ENCODE assay signal across 1 cellular context in the genomic region with DNA sequence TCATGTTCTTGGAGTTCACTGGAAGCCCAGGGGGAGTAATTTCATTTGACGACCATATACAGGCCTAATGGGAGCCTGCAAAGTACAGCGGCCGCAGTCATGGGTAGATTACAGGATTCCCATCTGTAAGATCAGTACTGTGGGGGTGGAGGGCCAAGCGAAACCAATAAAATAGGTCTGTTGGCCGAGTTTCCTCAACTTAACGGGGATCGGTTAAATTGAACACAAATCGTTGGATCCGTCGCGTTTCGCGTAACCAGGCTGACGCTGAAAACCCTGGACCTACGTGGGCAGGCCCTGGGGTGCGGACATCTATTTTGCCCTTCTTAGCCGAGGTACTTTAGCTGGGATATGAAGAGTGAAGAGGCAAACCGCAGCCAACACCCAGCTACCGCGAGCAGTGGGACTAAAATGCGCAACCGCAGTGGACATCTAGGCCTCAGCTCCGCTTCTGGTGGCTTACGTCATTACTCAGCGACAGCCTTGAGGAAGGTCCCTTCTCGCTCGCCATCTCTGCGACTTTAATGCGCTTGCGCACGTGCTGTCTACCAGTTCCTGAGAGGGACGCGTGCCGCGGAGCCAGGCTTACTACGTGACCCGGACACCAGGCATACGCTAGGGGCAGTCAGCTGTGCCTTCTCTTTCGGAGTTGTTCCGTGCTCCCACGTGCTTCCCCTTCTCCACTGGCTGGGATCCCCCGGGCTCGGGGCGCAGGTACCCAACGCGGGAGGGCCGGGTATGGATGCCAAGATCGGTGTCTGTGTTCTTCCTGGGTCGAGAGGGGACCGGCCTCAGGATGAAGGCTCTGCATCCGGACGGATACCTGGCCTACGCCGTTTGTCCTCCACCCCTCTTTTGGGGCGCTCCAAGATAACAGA.
TF ChIP-seq lines count a peak whose summit lies in the region.

A gene (plus strand): TSS at position 551 of the 878 bp plus-strand sequence. CDS start 2,597 bp downstream, outside the sequence.

TF ChIP-seq in H1, 55 proteins besides CTCF, POLR2A, EP300 and RAD21:
- no peak for TF ChIP-seq TEAD4 (IDR thresholded peaks at IDR 0.05; ENCODE audit: low read depth, low read length)
- peak; percentile 93 for TF ChIP-seq SAP30 (IDR thresholded peaks at IDR 0.05; ENCODE audit: insufficient read depth, insufficient replicate concordance, low read length)
- TF ChIP-seq CBX8 (IDR thresholded peaks at IDR 0.05; ENCODE audit: borderline replicate concordance, low read depth, low read length): no peak
- peak; percentile 94 for TF ChIP-seq TBP (IDR thresholded peaks at IDR 0.05; ENCODE audit: low read depth, low read length)
- TF ChIP-seq BRCA1 (IDR thresholded peaks at IDR 0.05; ENCODE audit: low read depth, low read length): 0 out of 2 replicates have a peak, but pooled peaks have one; percentile 50
- TF ChIP-seq, protein P1, sequence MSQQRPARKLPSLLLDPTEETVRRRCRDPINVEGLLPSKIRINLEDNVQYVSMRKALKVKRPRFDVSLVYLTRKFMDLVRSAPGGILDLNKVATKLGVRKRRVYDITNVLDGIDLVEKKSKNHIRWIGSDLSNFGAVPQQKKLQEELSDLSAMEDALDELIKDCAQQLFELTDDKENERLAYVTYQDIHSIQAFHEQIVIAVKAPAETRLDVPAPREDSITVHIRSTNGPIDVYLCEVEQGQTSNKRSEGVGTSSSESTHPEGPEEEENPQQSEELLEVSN (IDR thresholded peaks at IDR 0.05): peak; percentile 46
- peak; percentile 93 to 98; a peak in 3 of 4 replicates for TF ChIP-seq SIN3A (conservative IDR thresholded peaks at IDR 0.05 in 1 of 2, IDR thresholded peaks at IDR 0.05 in 1 of 2; ENCODE audit: low read depth in 1 of 2, low read length in 2 of 2)
- TF ChIP-seq SP4 (IDR thresholded peaks at IDR 0.05; ENCODE audit: low read length): no peak; the same call in 1 of the 2 replicates
- TF ChIP-seq SP1 (IDR thresholded peaks at IDR 0.05; ENCODE audit: low read depth, low read length): peak; percentile 49; the same call in 1 of the 2 replicates
- no peak for TF ChIP-seq RXRA (IDR thresholded peaks at IDR 0.05; ENCODE audit: insufficient read depth, low read depth, low read length)
- no peak for TF ChIP-seq SUZ12 (IDR thresholded peaks at IDR 0.05; ENCODE audit: low read length)
- peak; percentile 99 for TF ChIP-seq CREB1 (IDR thresholded peaks at IDR 0.05)
- TF ChIP-seq POLR2AphosphoS5 (IDR thresholded peaks at IDR 0.05; ENCODE audit: low read depth, low read length): peak; percentile 100
- TF ChIP-seq MAFK (IDR thresholded peaks at IDR 0.05; ENCODE audit: low read depth, low read length): no peak
- no peak for TF ChIP-seq CBX5 (IDR thresholded peaks at IDR 0.05; ENCODE audit: low read depth, low read length)
- TF ChIP-seq RBBP5 (IDR thresholded peaks at IDR 0.05; ENCODE audit: borderline replicate concordance, low read depth, low read length): peak; percentile 59
- TF ChIP-seq, protein P2, sequence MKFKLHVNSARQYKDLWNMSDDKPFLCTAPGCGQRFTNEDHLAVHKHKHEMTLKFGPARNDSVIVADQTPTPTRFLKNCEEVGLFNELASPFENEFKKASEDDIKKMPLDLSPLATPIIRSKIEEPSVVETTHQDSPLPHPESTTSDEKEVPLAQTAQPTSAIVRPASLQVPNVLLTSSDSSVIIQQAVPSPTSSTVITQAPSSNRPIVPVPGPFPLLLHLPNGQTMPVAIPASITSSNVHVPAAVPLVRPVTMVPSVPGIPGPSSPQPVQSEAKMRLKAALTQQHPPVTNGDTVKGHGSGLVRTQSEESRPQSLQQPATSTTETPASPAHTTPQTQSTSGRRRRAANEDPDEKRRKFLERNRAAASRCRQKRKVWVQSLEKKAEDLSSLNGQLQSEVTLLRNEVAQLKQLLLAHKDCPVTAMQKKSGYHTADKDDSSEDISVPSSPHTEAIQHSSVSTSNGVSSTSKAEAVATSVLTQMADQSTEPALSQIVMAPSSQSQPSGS (IDR thresholded peaks at IDR 0.05; ENCODE audit: low read length): peak; percentile 79; the same call in 1 of the 2 replicates
- TF ChIP-seq, protein P3, sequence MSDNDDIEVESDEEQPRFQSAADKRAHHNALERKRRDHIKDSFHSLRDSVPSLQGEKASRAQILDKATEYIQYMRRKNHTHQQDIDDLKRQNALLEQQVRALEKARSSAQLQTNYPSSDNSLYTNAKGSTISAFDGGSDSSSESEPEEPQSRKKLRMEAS (IDR thresholded peaks at IDR 0.05): peak; percentile 100
- TF ChIP-seq, protein P4, sequence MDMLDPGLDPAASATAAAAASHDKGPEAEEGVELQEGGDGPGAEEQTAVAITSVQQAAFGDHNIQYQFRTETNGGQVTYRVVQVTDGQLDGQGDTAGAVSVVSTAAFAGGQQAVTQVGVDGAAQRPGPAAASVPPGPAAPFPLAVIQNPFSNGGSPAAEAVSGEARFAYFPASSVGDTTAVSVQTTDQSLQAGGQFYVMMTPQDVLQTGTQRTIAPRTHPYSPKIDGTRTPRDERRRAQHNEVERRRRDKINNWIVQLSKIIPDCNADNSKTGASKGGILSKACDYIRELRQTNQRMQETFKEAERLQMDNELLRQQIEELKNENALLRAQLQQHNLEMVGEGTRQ (IDR thresholded peaks at IDR 0.05; ENCODE audit: low read length): peak; percentile 72
- TF ChIP-seq PHF8 (conservative IDR thresholded peaks at IDR 0.05; ENCODE audit: low read depth, low read length): peak; percentile 83
- peak; percentile 86 for TF ChIP-seq TAF7 (optimal IDR thresholded peaks at IDR 0.05; ENCODE audit: borderline replicate concordance, low read depth, low read length)
- peak; percentile 83; the same call in 1 of the 2 replicates for TF ChIP-seq CHD2 (IDR thresholded peaks at IDR 0.05; ENCODE audit: low read length)
- TF ChIP-seq YY1 (IDR thresholded peaks at IDR 0.05; ENCODE audit: low read depth, low read length): peak; percentile 61; the same call in 1 of the 2 replicates
- TF ChIP-seq HDAC2 (IDR thresholded peaks at IDR 0.05; ENCODE audit: borderline replicate concordance in 1 of 2, low read depth in 2 of 2, low read length in 2 of 2): peak in 1 of 2 experiments; percentile 94; a peak in 2 of 4 replicates
- no peak for TF ChIP-seq ZNF274 (IDR thresholded peaks at IDR 0.05; ENCODE audit: borderline replicate concordance, extremely low read depth, low read length)
- peak; percentile 4; the same call in 1 of the 2 replicates for TF ChIP-seq SIX5 (IDR thresholded peaks at IDR 0.05; ENCODE audit: low read depth, low read length)
- no peak for TF ChIP-seq SP2 (IDR thresholded peaks at IDR 0.05; ENCODE audit: low read length)
- peak; percentile 76 for TF ChIP-seq GTF2F1 (IDR thresholded peaks at IDR 0.05; ENCODE audit: borderline replicate concordance, low read depth, low read length)
- no peak for TF ChIP-seq JUN (IDR thresholded peaks at IDR 0.05; ENCODE audit: low read depth, low read length)
- peak; percentile 77 for TF ChIP-seq SRF (IDR thresholded peaks at IDR 0.05; ENCODE audit: low read depth, low read length)
- TF ChIP-seq NRF1 (IDR thresholded peaks at IDR 0.05; ENCODE audit: low read depth, low read length): peak; percentile 76
- TF ChIP-seq CHD1 (IDR thresholded peaks at IDR 0.05; ENCODE audit: low read depth, low read length): no peak
- no peak for TF ChIP-seq CTBP2 (IDR thresholded peaks at IDR 0.05; ENCODE audit: borderline replicate concordance, insufficient read depth, insufficient read length, low read length)
- TF ChIP-seq GABPA (IDR thresholded peaks at IDR 0.05; ENCODE audit: borderline replicate concordance, insufficient read depth, low read length): no peak
- no peak for TF ChIP-seq NANOG (IDR thresholded peaks at IDR 0.05; ENCODE audit: insufficient read depth, low read depth, low read length, poor library complexity, severe bottlenecking)
- peak; percentile 69 for TF ChIP-seq ASH2L (IDR thresholded peaks at IDR 0.05; ENCODE audit: low read length)
- no peak; the same call in 1 of the 2 replicates for TF ChIP-seq EGR1 (IDR thresholded peaks at IDR 0.05; ENCODE audit: borderline replicate concordance, low read depth, low read length)
- TF ChIP-seq EZH2 (IDR thresholded peaks at IDR 0.05; ENCODE audit: low read depth, low read length, severe bottlenecking): no peak
- TF ChIP-seq KDM5A (IDR thresholded peaks at IDR 0.05; ENCODE audit: low read length): peak; percentile 79
- TF ChIP-seq KDM4A (IDR thresholded peaks at IDR 0.05; ENCODE audit: low read depth, low read length, severe bottlenecking): peak; percentile 98
- TF ChIP-seq JUND (IDR thresholded peaks at IDR 0.05; ENCODE audit: low read length): peak; percentile 78; the same call in 1 of the 2 replicates
- no peak for TF ChIP-seq HDAC6 (IDR thresholded peaks at IDR 0.05; ENCODE audit: low read depth, low read length)
- TF ChIP-seq CEBPB (IDR thresholded peaks at IDR 0.05; ENCODE audit: low read depth, low read length): peak; percentile 36
- TF ChIP-seq, protein P5, sequence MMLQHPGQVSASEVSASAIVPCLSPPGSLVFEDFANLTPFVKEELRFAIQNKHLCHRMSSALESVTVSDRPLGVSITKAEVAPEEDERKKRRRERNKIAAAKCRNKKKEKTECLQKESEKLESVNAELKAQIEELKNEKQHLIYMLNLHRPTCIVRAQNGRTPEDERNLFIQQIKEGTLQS (IDR thresholded peaks at IDR 0.05; ENCODE audit: insufficient read depth, low read depth, low read length): peak; percentile 88
- no peak for TF ChIP-seq BCL11A (IDR thresholded peaks at IDR 0.05; ENCODE audit: low read depth in 2 of 2, low read length in 2 of 2)
- TF ChIP-seq TAF1 (IDR thresholded peaks at IDR 0.05; ENCODE audit: low read depth, low read length): peak; percentile 96
- TF ChIP-seq, protein P6, sequence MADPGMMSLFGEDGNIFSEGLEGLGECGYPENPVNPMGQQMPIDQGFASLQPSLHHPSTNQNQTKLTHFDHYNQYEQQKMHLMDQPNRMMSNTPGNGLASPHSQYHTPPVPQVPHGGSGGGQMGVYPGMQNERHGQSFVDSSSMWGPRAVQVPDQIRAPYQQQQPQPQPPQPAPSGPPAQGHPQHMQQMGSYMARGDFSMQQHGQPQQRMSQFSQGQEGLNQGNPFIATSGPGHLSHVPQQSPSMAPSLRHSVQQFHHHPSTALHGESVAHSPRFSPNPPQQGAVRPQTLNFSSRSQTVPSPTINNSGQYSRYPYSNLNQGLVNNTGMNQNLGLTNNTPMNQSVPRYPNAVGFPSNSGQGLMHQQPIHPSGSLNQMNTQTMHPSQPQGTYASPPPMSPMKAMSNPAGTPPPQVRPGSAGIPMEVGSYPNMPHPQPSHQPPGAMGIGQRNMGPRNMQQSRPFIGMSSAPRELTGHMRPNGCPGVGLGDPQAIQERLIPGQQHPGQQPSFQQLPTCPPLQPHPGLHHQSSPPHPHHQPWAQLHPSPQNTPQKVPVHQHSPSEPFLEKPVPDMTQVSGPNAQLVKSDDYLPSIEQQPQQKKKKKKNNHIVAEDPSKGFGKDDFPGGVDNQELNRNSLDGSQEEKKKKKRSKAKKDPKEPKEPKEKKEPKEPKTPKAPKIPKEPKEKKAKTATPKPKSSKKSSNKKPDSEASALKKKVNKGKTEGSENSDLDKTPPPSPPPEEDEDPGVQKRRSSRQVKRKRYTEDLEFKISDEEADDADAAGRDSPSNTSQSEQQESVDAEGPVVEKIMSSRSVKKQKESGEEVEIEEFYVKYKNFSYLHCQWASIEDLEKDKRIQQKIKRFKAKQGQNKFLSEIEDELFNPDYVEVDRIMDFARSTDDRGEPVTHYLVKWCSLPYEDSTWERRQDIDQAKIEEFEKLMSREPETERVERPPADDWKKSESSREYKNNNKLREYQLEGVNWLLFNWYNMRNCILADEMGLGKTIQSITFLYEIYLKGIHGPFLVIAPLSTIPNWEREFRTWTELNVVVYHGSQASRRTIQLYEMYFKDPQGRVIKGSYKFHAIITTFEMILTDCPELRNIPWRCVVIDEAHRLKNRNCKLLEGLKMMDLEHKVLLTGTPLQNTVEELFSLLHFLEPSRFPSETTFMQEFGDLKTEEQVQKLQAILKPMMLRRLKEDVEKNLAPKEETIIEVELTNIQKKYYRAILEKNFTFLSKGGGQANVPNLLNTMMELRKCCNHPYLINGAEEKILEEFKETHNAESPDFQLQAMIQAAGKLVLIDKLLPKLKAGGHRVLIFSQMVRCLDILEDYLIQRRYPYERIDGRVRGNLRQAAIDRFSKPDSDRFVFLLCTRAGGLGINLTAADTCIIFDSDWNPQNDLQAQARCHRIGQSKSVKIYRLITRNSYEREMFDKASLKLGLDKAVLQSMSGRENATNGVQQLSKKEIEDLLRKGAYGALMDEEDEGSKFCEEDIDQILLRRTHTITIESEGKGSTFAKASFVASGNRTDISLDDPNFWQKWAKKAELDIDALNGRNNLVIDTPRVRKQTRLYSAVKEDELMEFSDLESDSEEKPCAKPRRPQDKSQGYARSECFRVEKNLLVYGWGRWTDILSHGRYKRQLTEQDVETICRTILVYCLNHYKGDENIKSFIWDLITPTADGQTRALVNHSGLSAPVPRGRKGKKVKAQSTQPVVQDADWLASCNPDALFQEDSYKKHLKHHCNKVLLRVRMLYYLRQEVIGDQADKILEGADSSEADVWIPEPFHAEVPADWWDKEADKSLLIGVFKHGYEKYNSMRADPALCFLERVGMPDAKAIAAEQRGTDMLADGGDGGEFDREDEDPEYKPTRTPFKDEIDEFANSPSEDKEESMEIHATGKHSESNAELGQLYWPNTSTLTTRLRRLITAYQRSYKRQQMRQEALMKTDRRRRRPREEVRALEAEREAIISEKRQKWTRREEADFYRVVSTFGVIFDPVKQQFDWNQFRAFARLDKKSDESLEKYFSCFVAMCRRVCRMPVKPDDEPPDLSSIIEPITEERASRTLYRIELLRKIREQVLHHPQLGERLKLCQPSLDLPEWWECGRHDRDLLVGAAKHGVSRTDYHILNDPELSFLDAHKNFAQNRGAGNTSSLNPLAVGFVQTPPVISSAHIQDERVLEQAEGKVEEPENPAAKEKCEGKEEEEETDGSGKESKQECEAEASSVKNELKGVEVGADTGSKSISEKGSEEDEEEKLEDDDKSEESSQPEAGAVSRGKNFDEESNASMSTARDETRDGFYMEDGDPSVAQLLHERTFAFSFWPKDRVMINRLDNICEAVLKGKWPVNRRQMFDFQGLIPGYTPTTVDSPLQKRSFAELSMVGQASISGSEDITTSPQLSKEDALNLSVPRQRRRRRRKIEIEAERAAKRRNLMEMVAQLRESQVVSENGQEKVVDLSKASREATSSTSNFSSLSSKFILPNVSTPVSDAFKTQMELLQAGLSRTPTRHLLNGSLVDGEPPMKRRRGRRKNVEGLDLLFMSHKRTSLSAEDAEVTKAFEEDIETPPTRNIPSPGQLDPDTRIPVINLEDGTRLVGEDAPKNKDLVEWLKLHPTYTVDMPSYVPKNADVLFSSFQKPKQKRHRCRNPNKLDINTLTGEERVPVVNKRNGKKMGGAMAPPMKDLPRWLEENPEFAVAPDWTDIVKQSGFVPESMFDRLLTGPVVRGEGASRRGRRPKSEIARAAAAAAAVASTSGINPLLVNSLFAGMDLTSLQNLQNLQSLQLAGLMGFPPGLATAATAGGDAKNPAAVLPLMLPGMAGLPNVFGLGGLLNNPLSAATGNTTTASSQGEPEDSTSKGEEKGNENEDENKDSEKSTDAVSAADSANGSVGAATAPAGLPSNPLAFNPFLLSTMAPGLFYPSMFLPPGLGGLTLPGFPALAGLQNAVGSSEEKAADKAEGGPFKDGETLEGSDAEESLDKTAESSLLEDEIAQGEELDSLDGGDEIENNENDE (IDR thresholded peaks at IDR 0.05; ENCODE audit: insufficient replicate concordance, low read length): peak; percentile 22
- no peak for TF ChIP-seq RNF2 (IDR thresholded peaks at IDR 0.05; ENCODE audit: borderline replicate concordance, low read depth, low read length, missing control alignments, poor library complexity, severe bottlenecking)
